Comparison of ENCODE assay signal across 1 cellular context in genomic region chr5:1997640-1998347, GRCh38.
TF ChIP-seq lines count a peak whose summit lies in the region.

No MANE protein-coding gene starts in this region.

TF ChIP-seq in K562, 482 proteins besides CTCF, POLR2A, EP300 and RAD21 (continued from another document):
- TF ChIP-seq PKNOX1 (IDR thresholded peaks at IDR 0.05), result no peak
- no peak for TF ChIP-seq ZNF507 (tag; conservative IDR thresholded peaks at IDR 0.05)
- TF ChIP-seq ESRRA (IDR thresholded peaks at IDR 0.05; ENCODE audit: borderline replicate concordance, low read depth), result peak; percentile 32; the same call in 1 of the 2 replicates
